Comparison of ENCODE assay signal across 19 cellular contexts in the genomic region with DNA sequence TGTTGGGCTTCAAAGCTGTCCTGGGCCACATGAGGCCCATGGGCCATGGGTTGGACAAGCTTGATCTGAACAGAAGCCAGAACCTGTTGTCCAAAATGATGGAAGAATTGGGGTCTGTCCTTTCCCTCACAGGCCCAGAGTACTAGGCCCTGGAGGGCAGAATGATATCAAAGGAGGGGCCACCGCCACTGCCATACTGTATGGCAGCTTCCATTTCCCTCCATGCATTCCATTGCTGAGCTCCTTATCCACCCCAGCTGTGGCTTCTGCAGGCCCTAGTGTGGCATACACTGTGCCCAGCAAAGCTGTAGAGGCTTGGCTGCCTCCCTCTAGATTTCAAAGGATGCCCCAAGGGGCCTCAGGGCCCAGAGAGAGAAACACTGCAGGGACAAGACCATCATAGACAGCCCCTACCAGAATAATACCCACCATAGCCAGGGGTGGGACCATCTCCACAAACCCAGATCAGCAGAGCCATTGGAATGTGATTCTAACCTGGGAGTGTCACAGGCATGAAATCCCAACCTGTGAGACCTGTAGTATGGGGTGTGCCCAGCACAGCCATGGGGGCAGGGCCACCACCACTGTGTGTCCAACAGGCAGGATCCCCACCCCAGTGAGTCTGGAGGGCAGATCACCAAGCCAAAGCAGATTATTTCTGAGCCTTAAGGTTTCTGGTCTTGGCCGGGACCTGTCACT.
DNase-seq lines count a peak whose midpoint lies in the region; ATAC-seq and TF ChIP-seq lines count a peak whose summit lies in the region.
"Had no signal": no experiment of that assay in that cellular context is flagged by ENCODE, and none has a peak within 500 bp of the region (broad histone marks: within the 10 kb centered on the region; RNA-seq: fewer than 3 reads in every experiment).

No MANE protein-coding gene starts in this region.

- peak in 1 of 2 donors; percentile 33 for TF ChIP-seq POLR2A in Peyer's patch (IDR thresholded peaks at IDR 0.05)

- TF ChIP-seq CTCF in 22Rv1 (IDR thresholded peaks at IDR 0.05) (no peak), Peyer's patch (IDR thresholded peaks at IDR 0.05) (no peak), fibroblast of lung (conservative IDR thresholded peaks at IDR 0.05 in 1 of 2, IDR thresholded peaks at IDR 0.05 in 1 of 2; ENCODE audit: low read depth in 1 of 2, low read length in 2 of 2) (no peak)

- H3K27ac ChIP-seq in 22Rv1 (peak overlapping the region; percentile 57), Peyer's patch (peak overlapping the region in 3 of 4 donors; percentile 59 to 85 (median 75)), fibroblast of lung (ENCODE audit: insufficient read depth, low read length) (no peak overlapping the region), mucosa of rectum (ENCODE audit: low read depth in 2 of 2, low read length in 2 of 2) (peak overlapping the region; percentile 78 to 82)
- H3K27ac ChIP-seq: PC-9 had no signal

- no peaks in the 10 kb centered on the region for H3K36me3 Mint-ChIP-seq in activated naive CD8-positive, alpha-beta T cell treated with anti-CD3 and anti-CD28 coated beads for 36 hours

- peaks cover 24% of the 10 kb centered on the region for H3K4me1 Mint-ChIP-seq in activated naive CD8-positive, alpha-beta T cell treated with anti-CD3 and anti-CD28 coated beads for 36 hours

- H3K27me3 ChIP-seq in Peyer's patch: no peaks in the 10 kb centered on the region
- H3K27me3 ChIP-seq in fibroblast of lung (ENCODE audit: control insufficient read depth, insufficient read depth, low read length): peaks cover 4% of the 10 kb centered on the region
- no peaks in the 10 kb centered on the region for H3K27me3 ChIP-seq in mucosa of rectum (ENCODE audit: control insufficient read depth in 2 of 2, insufficient read depth in 2 of 2, low read length in 2 of 2)

- H3K9me3 ChIP-seq in Peyer's patch (no peaks in the 10 kb centered on the region), fibroblast of lung (ENCODE audit: control insufficient read depth, insufficient read depth, low read depth, low read length) (no peaks in the 10 kb centered on the region), mucosa of rectum (ENCODE audit: control insufficient read depth in 2 of 2, low read length in 2 of 2) (peaks cover 0 to 3% of the 10 kb centered on the region in 2 donors)
- H3K9me3 ChIP-seq: Caco-2 had no signal

- H3K36me3 ChIP-seq in Peyer's patch (no peaks in the 10 kb centered on the region), fibroblast of lung (ENCODE audit: control insufficient read depth, insufficient read depth, low read length) (no peaks in the 10 kb centered on the region), mucosa of rectum (ENCODE audit: control insufficient read depth in 2 of 2, insufficient read depth in 2 of 2, low read length in 2 of 2) (no peaks in the 10 kb centered on the region)

- H3K9me3 Mint-ChIP-seq in activated naive CD8-positive, alpha-beta T cell treated with anti-CD3 and anti-CD28 coated beads for 36 hours: no peaks in the 10 kb centered on the region
- H3K9me3 Mint-ChIP-seq: CD4-positive, alpha-beta T cell had no signal

- no peak overlapping the region for H3K27ac Mint-ChIP-seq in activated naive CD8-positive, alpha-beta T cell treated with anti-CD3 and anti-CD28 coated beads for 36 hours
- H3K27ac Mint-ChIP-seq: CD4-positive, alpha-beta T cell; H9 had no signal

- peaks cover 0 to 36% (median 5%) of the 10 kb centered on the region in 4 donors for H3K4me1 ChIP-seq in Peyer's patch
- H3K4me1 ChIP-seq in fibroblast of lung (ENCODE audit: control insufficient read depth, extremely low read depth, insufficient read depth, low read length): peaks cover 3% of the 10 kb centered on the region
- peaks cover 22 to 23% of the 10 kb centered on the region in 2 donors for H3K4me1 ChIP-seq in mucosa of rectum (ENCODE audit: control insufficient read depth in 2 of 2, insufficient read depth in 2 of 2, low read length in 2 of 2)
- H3K4me1 ChIP-seq: Caco-2 had no signal

- DNase-seq in Peyer's patch (peak in 1 of 3 donors; percentile 76), fibroblast of lung (ENCODE audit: low read depth in 2 of 2) (no peak), NCI-H146 (lab: John Stamatoyannopoulos, UW) (no peak)
- DNase-seq in activated naive CD8-positive, alpha-beta T cell treated with anti-CD3 and anti-CD28 coated beads for 36 hours: no peak
- DNase-seq: Caco-2; CD4-positive, alpha-beta T cell; DMS153; GDM1; H9; KBM-7; NCI-H1105 treated with DMSO at 0.1 percent for 48 hours; NCI-H1694 treated with DMSO at 0.1 percent for 48 hours; NCI-H2227 treated with DMSO at 0.1 percent for 48 hours; NCI-H524; PC-9 had no signal

- no peak overlapping the region for H3K9ac ChIP-seq in fibroblast of lung (ENCODE audit: insufficient read depth, low read length)
- H3K9ac ChIP-seq in mucosa of rectum (ENCODE audit: low read depth in 1 of 2, low read length in 2 of 2): peak overlapping the region; percentile 6 to 14

- H3K4me3 Mint-ChIP-seq in activated naive CD8-positive, alpha-beta T cell treated with anti-CD3 and anti-CD28 coated beads for 36 hours: no peak overlapping the region
- H3K4me3 Mint-ChIP-seq: CD4-positive, alpha-beta T cell; H9 had no signal

- H3K4me3 ChIP-seq in Peyer's patch (peak overlapping the region in 1 of 4 donors; percentile 30), fibroblast of lung (replicated peaks in 1 of 4; ENCODE audit: control extremely low read depth in 1 of 4, insufficient read depth in 1 of 4, low read depth in 3 of 4, low read length in 4 of 4) (no peak overlapping the region), mucosa of rectum (ENCODE audit: low read length in 2 of 2) (peak overlapping the region in 1 of 2 donors; percentile 31)
- H3K4me3 ChIP-seq: PC-9 had no signal

- H3K4me2 ChIP-seq in fibroblast of lung (ENCODE audit: extremely low read depth, insufficient read depth, low read length): peak overlapping the region; percentile 16
- H3K4me2 ChIP-seq: PC-9 had no signal

- ATAC-seq in HG02610 (IDR thresholded peaks at IDR 0.05; ENCODE audit: unreplicated experiment) (no peak), HG02623 (IDR thresholded peaks at IDR 0.05; ENCODE audit: unreplicated experiment) (no peak)

- no peak overlapping the region for H2AFZ ChIP-seq in fibroblast of lung (ENCODE audit: low read length)
- H2AFZ ChIP-seq: PC-9 had no signal

- H3K79me2 ChIP-seq in fibroblast of lung (ENCODE audit: control insufficient read depth, insufficient read depth, low read length): no peaks in the 10 kb centered on the region

- peaks cover 4% of the 10 kb centered on the region for H3K27me3 Mint-ChIP-seq in activated naive CD8-positive, alpha-beta T cell treated with anti-CD3 and anti-CD28 coated beads for 36 hours

- no peaks in the 10 kb centered on the region for H4K20me1 ChIP-seq in fibroblast of lung (ENCODE audit: control insufficient read depth, extremely low read depth, insufficient read depth, low read length)
